ENCODE assay signal across 8 cellular contexts in genomic region chr9:37423508-37423907, GRCh38. TPM values are rescaled to one million over a fixed set of nuclear protein-coding genes. Genes with fewer than 3 reads are reported as not detected.
DNase-seq lines count a peak whose midpoint lies in the region; ATAC-seq and TF ChIP-seq lines count a peak whose summit lies in the region.
"Had no signal": no experiment of that assay in that cellular context is flagged by ENCODE, and none has a peak within 500 bp of the region (broad histone marks: within the 10 kb centered on the region; RNA-seq: fewer than 3 reads in every experiment).

No MANE protein-coding gene starts in this region.

- H3K36me3 Mint-ChIP-seq in activated CD4-positive, alpha-beta memory T cell treated with anti-CD3 and anti-CD28 coated beads, Interleukin-2, amount 10 ng/mL, durations not matched to agents 7 days and 5 days (ENCODE audit: low read depth), result peaks cover 19% of the 10 kb centered on the region
- peaks cover 26% of the 10 kb centered on the region for H3K36me3 Mint-ChIP-seq in stimulated activated memory B cell treated with anti-CD40 and anti-IgM and Interleukin-4, amounts not matched to agents 10 μg/mL and 1 μg/mL and 100 μg/mL, for 72 hours

- peaks cover 25% of the 10 kb centered on the region for H3K4me1 Mint-ChIP-seq in activated CD4-positive, alpha-beta memory T cell treated with anti-CD3 and anti-CD28 coated beads, Interleukin-2, amount 10 ng/mL, durations not matched to agents 7 days and 5 days
- peaks cover 54% of the 10 kb centered on the region for H3K4me1 Mint-ChIP-seq in stimulated activated memory B cell treated with anti-CD40 and anti-IgM and Interleukin-4, amounts not matched to agents 10 μg/mL and 1 μg/mL and 100 μg/mL, for 72 hours

- H3K27me3 ChIP-seq in iPS-15b (ENCODE audit: control insufficient read depth, insufficient read depth, low read length), result no peaks in the 10 kb centered on the region

- peaks cover 8% of the 10 kb centered on the region for H3K4me1 ChIP-seq in iPS-15b (ENCODE audit: control insufficient read depth, insufficient read depth, low read length)

- no peaks in the 10 kb centered on the region for H3K9me3 ChIP-seq in iPS-15b (ENCODE audit: control insufficient read depth, insufficient read depth, low read length)

- no peaks in the 10 kb centered on the region for H3K9me3 Mint-ChIP-seq in activated CD4-positive, alpha-beta memory T cell treated with anti-CD3 and anti-CD28 coated beads, Interleukin-2, amount 10 ng/mL, durations not matched to agents 7 days and 5 days
- H3K9me3 Mint-ChIP-seq in stimulated activated memory B cell treated with anti-CD40 and anti-IgM and Interleukin-4, amounts not matched to agents 10 μg/mL and 1 μg/mL and 100 μg/mL, for 72 hours, result no peaks in the 10 kb centered on the region

- H3K4me3 ChIP-seq in HFF-Myc (replicated peaks; ENCODE audit: low read depth, low read length) (peak overlapping the region; percentile 83), iPS-15b (ENCODE audit: low read depth, low read length) (peak overlapping the region; percentile 86)

- CTCF ChIA-PET in activated CD4-positive, alpha-beta memory T cell treated with anti-CD3 and anti-CD28 coated beads, Interleukin-2, amount 10 ng/mL, durations not matched to agents 7 days and 5 days (lab: Charles Lee), result interaction anchor here (2.4 kb wide), 1 partner anchor 15 kb away, joined by 9 read pairs; no protein-coding TSS in a partner anchor

- no peak overlapping the region for H3K9ac ChIP-seq in iPS-15b (ENCODE audit: low read depth, low read length)

- H3K4me3 Mint-ChIP-seq in activated CD4-positive, alpha-beta memory T cell treated with anti-CD3 and anti-CD28 coated beads, Interleukin-2, amount 10 ng/mL, durations not matched to agents 7 days and 5 days, result peak overlapping the region; percentile 85
- H3K4me3 Mint-ChIP-seq in stimulated activated memory B cell treated with anti-CD40 and anti-IgM and Interleukin-4, amounts not matched to agents 10 μg/mL and 1 μg/mL and 100 μg/mL, for 72 hours, result peak overlapping the region; percentile 99

- POLR2A ChIA-PET in activated CD4-positive, alpha-beta memory T cell treated with anti-CD3 and anti-CD28 coated beads, Interleukin-2, amount 10 ng/mL, durations not matched to agents 7 days and 5 days (lab: Charles Lee), result interaction anchor here (1.1 to 3.3 kb wide), 5 partner anchors 33 to 168 kb away, joined by 3 to 12 read pairs (median 4); partner anchors contain the start of genes POLR1E, TOMM5 and ZBTB5

- no peak for DNase-seq in HFF-Myc (ENCODE audit: extremely low read depth, low read depth)
- DNase-seq in activated CD4-positive, alpha-beta memory T cell treated with anti-CD3 and anti-CD28 coated beads, Interleukin-2, amount 10 ng/mL, durations not matched to agents 7 days and 5 days, result no peak
- no peak for DNase-seq in stimulated activated CD4-positive, alpha-beta T cell treated with anti-CD3 and anti-CD28 coated beads, Interleukin-2, amount 100 ng/mL, for 48 hours
- DNase-seq in cerebellum (ENCODE audit: low spot score), result no peak
- no peak for DNase-seq in left colon
- DNase-seq: NCI-H82 had no signal

- TF ChIP-seq CTCF in HFF-Myc (IDR thresholded peaks at IDR 0.05; ENCODE audit: low read depth, low read length, missing control alignments), result no peak

- ATAC-seq in stimulated activated memory B cell treated with anti-CD40 and anti-IgM and Interleukin-4, amounts not matched to agents 10 μg/mL and 1 μg/mL and 100 μg/mL, for 72 hours, result no peak
- ATAC-seq in left colon, result no peak

- H3K27ac Mint-ChIP-seq in activated CD4-positive, alpha-beta memory T cell treated with anti-CD3 and anti-CD28 coated beads, Interleukin-2, amount 10 ng/mL, durations not matched to agents 7 days and 5 days, result peak overlapping the region; percentile 72
- peak overlapping the region; percentile 98 for H3K27ac Mint-ChIP-seq in stimulated activated memory B cell treated with anti-CD40 and anti-IgM and Interleukin-4, amounts not matched to agents 10 μg/mL and 1 μg/mL and 100 μg/mL, for 72 hours

- H3K36me3 ChIP-seq in iPS-15b (ENCODE audit: control insufficient read depth, insufficient read depth, low read length), result peaks cover 27% of the 10 kb centered on the region

- intact Hi-C loops in left colon (cut with DNase I, micrococcal nuclease), result no loop called here

- H3K27me3 Mint-ChIP-seq in activated CD4-positive, alpha-beta memory T cell treated with anti-CD3 and anti-CD28 coated beads, Interleukin-2, amount 10 ng/mL, durations not matched to agents 7 days and 5 days, result no peaks in the 10 kb centered on the region
- H3K27me3 Mint-ChIP-seq in stimulated activated memory B cell treated with anti-CD40 and anti-IgM and Interleukin-4, amounts not matched to agents 10 μg/mL and 1 μg/mL and 100 μg/mL, for 72 hours, result no peaks in the 10 kb centered on the region

RNA-seq across cellular contexts. Expression of gene GRHPR, which starts 1.0 kb away (rescaled TPM):
- total RNA-seq in activated CD4-positive, alpha-beta memory T cell treated with anti-CD3 and anti-CD28 coated beads, Interleukin-2, amount 10 ng/mL, durations not matched to agents 7 days and 5 days, result 10 to 100 TPM; 51.2 to 51.5 TPM
- total RNA-seq in cerebellum (50.3 TPM), left colon (10 to 100 TPM; 70.4 to 78.4 TPM)

RNA-seq across cellular contexts. Expression of gene ZBTB5, which starts 41.7 kb away (rescaled TPM):
- total RNA-seq in activated CD4-positive, alpha-beta memory T cell treated with anti-CD3 and anti-CD28 coated beads, Interleukin-2, amount 10 ng/mL, durations not matched to agents 7 days and 5 days, result 10 to 100 TPM; 10.5 to 10.6 TPM
- 21.4 TPM for total RNA-seq in cerebellum
- total RNA-seq in left colon, result 1 to 10 TPM; 8.7 to 10.0 TPM
